8 cellular contexts compared by ENCODE assay signal in the genomic region with DNA sequence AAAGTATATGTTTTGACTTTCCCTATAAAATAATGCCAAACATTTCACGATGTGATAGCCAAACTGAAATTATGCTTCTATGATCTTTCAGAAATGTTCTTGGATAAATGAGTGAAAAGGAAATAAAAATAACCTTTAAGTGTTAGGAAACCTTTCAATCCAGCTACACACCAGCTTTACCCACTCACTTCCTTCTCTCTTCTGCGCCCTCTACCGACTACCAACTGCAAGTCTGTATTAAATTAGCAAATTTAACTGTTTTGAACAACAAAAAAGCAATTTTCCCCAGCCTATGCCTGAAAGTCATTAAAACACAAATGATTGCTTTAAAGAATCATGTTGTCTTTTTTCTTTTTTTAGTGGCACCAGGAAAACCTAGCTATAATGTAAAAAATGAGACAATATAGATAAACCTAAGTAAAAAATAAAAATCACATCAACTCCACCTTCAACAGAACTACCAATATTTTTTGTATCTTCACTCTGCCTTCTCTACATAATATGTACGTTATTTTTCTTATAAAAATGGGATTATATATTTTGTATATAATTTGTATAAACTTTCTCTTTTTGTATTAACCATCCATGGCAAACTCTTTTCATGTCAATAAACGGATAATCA. TPM values are rescaled to one million over a fixed set of nuclear protein-coding genes. Genes with fewer than 3 reads are reported as not detected.
DNase-seq lines count a peak whose midpoint lies in the region; ATAC-seq, FAIRE-seq and TF ChIP-seq lines count a peak whose summit lies in the region.

No MANE protein-coding gene starts in this region.

- H3K4me1 ChIP-seq in ACC112 (ENCODE audit: control insufficient read depth, insufficient read depth, low read length, unreplicated experiment) (peaks cover 53% of the 10 kb centered on the region), adipocyte (ENCODE audit: control insufficient read depth, insufficient read depth, low read length) (peaks cover 47% of the 10 kb centered on the region), keratinocyte (ENCODE audit: control insufficient read depth, extremely low read depth, insufficient read depth, low read length) (peaks cover 20% of the 10 kb centered on the region)

- H2AFZ ChIP-seq in ACC112 (ENCODE audit: low read length, unreplicated experiment) (no peak overlapping the region), keratinocyte (ENCODE audit: control insufficient read depth, low read length) (no peak overlapping the region)

- H3K36me3 ChIP-seq in ACC112 (ENCODE audit: insufficient read depth, low read length) (no peaks in the 10 kb centered on the region), adipocyte (ENCODE audit: control insufficient read depth, insufficient read depth, low read length, severe bottlenecking) (no peaks in the 10 kb centered on the region), keratinocyte (ENCODE audit: control insufficient read depth in 2 of 2, extremely low read depth in 1 of 2, insufficient read depth in 2 of 2, low read length in 2 of 2) (no peaks in the 10 kb centered on the region)

- DNase-seq in GM13977 (ENCODE audit: low spot score) (peak; percentile 29), NCI-H82 (lab: John Stamatoyannopoulos, UW) (peak; percentile 63), adipocyte (ENCODE audit: low read depth) (peak; percentile 86), keratinocyte (ENCODE audit: low read depth, low spot score) (no peak), type B pancreatic cell (ENCODE audit: extremely low spot score, unreplicated experiment) (no peak)

- H3K79me2 ChIP-seq in ACC112 (ENCODE audit: control insufficient read depth, insufficient read depth, low read length, unreplicated experiment) (no peaks in the 10 kb centered on the region), keratinocyte (ENCODE audit: control insufficient read depth, insufficient read depth, low read length) (no peaks in the 10 kb centered on the region)

- H3K27me3 Mint-ChIP-seq in type B pancreatic cell: no peaks in the 10 kb centered on the region

- no peak overlapping the region for H3K27ac Mint-ChIP-seq in type B pancreatic cell

- peak; percentile 41 for FAIRE-seq in keratinocyte (lab: Jason Lieb, UNC)

- TF ChIP-seq CTCF in GM13977 (IDR thresholded peaks at IDR 0.05; ENCODE audit: extremely low read depth, insufficient read depth, missing control alignments) (peak; percentile 69), keratinocyte (optimal IDR thresholded peaks at IDR 0.05 in 1 of 3, IDR thresholded peaks at IDR 0.05 in 1 of 3, conservative IDR thresholded peaks at IDR 0.05 in 1 of 3; ENCODE audit: extremely low read depth in 1 of 3, insufficient read depth in 2 of 3, low read length in 3 of 3) (peak; percentile 56 to 64 (median 64)), type B pancreatic cell (conservative IDR thresholded peaks at IDR 0.05) (peak; percentile 80)

- H3K4me2 ChIP-seq in keratinocyte (ENCODE audit: control insufficient read depth, extremely low read depth, insufficient read depth, low read depth, low read length): no peak overlapping the region

- in situ Hi-C loops in GM13977 (cut with MboI; ENCODE audit: low pct_unique_long_range_greater_than_20kb, low sequenced_read_pairs, unreplicated experiment): no loop called here

- ATAC-seq in HG02840 (IDR thresholded peaks at IDR 0.05; ENCODE audit: low FRiP score, unreplicated experiment) (no peak), HG02884 (IDR thresholded peaks at IDR 0.05; ENCODE audit: unreplicated experiment) (no peak)

- no peaks in the 10 kb centered on the region for H3K36me3 Mint-ChIP-seq in type B pancreatic cell

- no peaks in the 10 kb centered on the region for H4K20me1 ChIP-seq in keratinocyte (ENCODE audit: control insufficient read depth, extremely low read depth, insufficient read depth, low read length)

- H3K9me3 Mint-ChIP-seq in type B pancreatic cell: no peaks in the 10 kb centered on the region

- no peak overlapping the region for H3K4me3 Mint-ChIP-seq in type B pancreatic cell

- H3K9ac ChIP-seq in adipocyte (ENCODE audit: low read length) (no peak overlapping the region), keratinocyte (ENCODE audit: control insufficient read depth, extremely low read depth, insufficient read depth, low read length) (no peak overlapping the region)

- no peaks in the 10 kb centered on the region for H3K9me1 ChIP-seq in keratinocyte (ENCODE audit: control insufficient read depth, extremely low read depth, insufficient read depth, low read length)

- H3K4me1 Mint-ChIP-seq in type B pancreatic cell (ENCODE audit: unreplicated experiment): peaks cover 33% of the 10 kb centered on the region

- dilution Hi-C loops in keratinocyte (cut with MboI; ENCODE audit: extremely low pct_ligation_motif_present, low sequenced_read_pairs): no loop called here

- no peaks in the 10 kb centered on the region for H3K27me3 ChIP-seq in ACC112 (ENCODE audit: insufficient read depth, low read length)
- H3K27me3 ChIP-seq in adipocyte (replicated peaks; ENCODE audit: control insufficient read depth, insufficient read depth, low read length): no peaks in the 10 kb centered on the region
- no peaks in the 10 kb centered on the region for H3K27me3 ChIP-seq in keratinocyte (ENCODE audit: control insufficient read depth, extremely low read depth, insufficient read depth, low read length)

- H3K4me3 ChIP-seq in ACC112 (ENCODE audit: low read depth, low read length) (no peak overlapping the region), adipocyte (ENCODE audit: low read length) (no peak overlapping the region), keratinocyte (ENCODE audit: control insufficient read depth in 2 of 3, extremely low read depth in 1 of 3, insufficient read depth in 2 of 3, low read depth in 1 of 3, low read length in 3 of 3) (no peak overlapping the region)

- no peaks in the 10 kb centered on the region for H3K9me3 ChIP-seq in adipocyte (ENCODE audit: control insufficient read depth, low read length)
- H3K9me3 ChIP-seq in keratinocyte (ENCODE audit: control insufficient read depth, low read depth, low read length): no peaks in the 10 kb centered on the region

- H3K27ac ChIP-seq in ACC112 (ENCODE audit: low read depth, low read length) (peak overlapping the region; percentile 73; the same call in 1 of the 2 replicates), keratinocyte (ENCODE audit: control insufficient read depth, insufficient read depth, low read length) (no peak overlapping the region)

RNA-seq across cellular contexts. Expression of a gene that starts 13.2 kb away (rescaled TPM):
- polyA plus RNA-seq in keratinocyte: 0.16 to 0.21 TPM (median 0.18 TPM) in 3 replicates
- polyA plus RNA-seq in keratinocyte (2011; ENCODE audit: low read depth): not detected
- 0.08 and 0.19 TPM in 2 replicates for polyA plus RNA-seq in keratinocyte (2011; cell fraction: cytosol; rRNA removed)
- 0.08 and 0.15 TPM in 2 replicates for polyA plus RNA-seq in keratinocyte (2011; cell fraction: nucleus; rRNA removed)
- 0.30 TPM in 1 of 2 replicates, not detected in the other for polyA plus RNA-seq in keratinocyte (2012; ENCODE audit: low replicate concordance)
- polyA minus RNA-seq in keratinocyte: not detected in 3 replicates
- polyA minus RNA-seq in keratinocyte (2011; cell fraction: cytosol; rRNA and poly(A)+ RNA removed): not detected
- polyA minus RNA-seq in keratinocyte (2011; cell fraction: nucleus; rRNA and poly(A)+ RNA removed): 0.47 TPM in 1 of 2 replicates, not detected in the other
- 2.5 and 21.4 TPM in 2 replicates for total RNA-seq in type B pancreatic cell (ENCODE audit: low replicate concordance)

RNA-seq across cellular contexts. Expression of a gene that starts 15.0 kb away (rescaled TPM):
- polyA plus RNA-seq in keratinocyte: 19.8 to 33.1 TPM (median 29.5 TPM) in 3 replicates
- 16.4 TPM for polyA plus RNA-seq in keratinocyte (2011; ENCODE audit: low read depth)
- 28.4 and 33.3 TPM in 2 replicates for polyA plus RNA-seq in keratinocyte (2011; cell fraction: cytosol; rRNA removed)
- polyA plus RNA-seq in keratinocyte (2011; cell fraction: nucleus; rRNA removed): 13.1 and 15.8 TPM in 2 replicates
- polyA plus RNA-seq in keratinocyte (2012; ENCODE audit: low replicate concordance): 6.2 and 20.7 TPM in 2 replicates
- 15.1 to 28.3 TPM (median 22.2 TPM) in 3 replicates for polyA minus RNA-seq in keratinocyte
- polyA minus RNA-seq in keratinocyte (2011; cell fraction: cytosol; rRNA and poly(A)+ RNA removed): 15.2 TPM
- polyA minus RNA-seq in keratinocyte (2011; cell fraction: nucleus; rRNA and poly(A)+ RNA removed): 4.7 and 5.3 TPM in 2 replicates
- 20.6 and 22.1 TPM in 2 replicates for total RNA-seq in type B pancreatic cell (ENCODE audit: low replicate concordance)

Comparison
In these comparisons a context has a peak if more than half of its experiments do, and no peak if none do; other contexts are left out.
1. DNase-seq: peak in GM13977 (single experiment), NCI-H82 (single experiment) and adipocyte (single experiment); none in keratinocyte (single experiment) and type B pancreatic cell (single experiment).
2. Peak in every context shown above with its lines, with median percentiles within 50 percentile points of each other: CTCF ChIP-seq.